Comparison of ENCODE assay signal across 1 cellular context in genomic region chr11:10455637-10456487, GRCh38.
TF ChIP-seq lines count a peak whose summit lies in the region.

No MANE protein-coding gene starts in this region.

TF ChIP-seq in K562, 482 proteins besides CTCF, POLR2A, EP300 and RAD21 (continued from another document and continues in another):
- peak; percentile 87 for TF ChIP-seq ETV5 (CRISPR knock-in tag; IDR thresholded peaks at IDR 0.05; ENCODE audit: low read depth)
- TF ChIP-seq NCOA1 (IDR thresholded peaks at IDR 0.05; ENCODE audit: low read depth) = peak; percentile 67; the same call in 1 of the 2 replicates
- TF ChIP-seq ZFP1 (CRISPR knock-in tag; IDR thresholded peaks at IDR 0.05) = no peak
- TF ChIP-seq ELF1 (tag; IDR thresholded peaks at IDR 0.05) = peak; percentile 47; the same call in 1 of the 2 replicates
- TF ChIP-seq KDM5B (IDR thresholded peaks at IDR 0.05; ENCODE audit: insufficient replicate concordance, low read depth, low read length) = peak; percentile 70
- peak; percentile 58; the same call in 1 of the 2 replicates for TF ChIP-seq STAT5A (IDR thresholded peaks at IDR 0.05; ENCODE audit: borderline replicate concordance, low read length)
- no peak for TF ChIP-seq CREBBP (IDR thresholded peaks at IDR 0.05; ENCODE audit: low read depth, low read length)
- TF ChIP-seq NBN (IDR thresholded peaks at IDR 0.05; ENCODE audit: low read depth) = 0 out of 2 replicates have a peak, but pooled peaks have one; percentile 72
- no peak for TF ChIP-seq KHSRP (IDR thresholded peaks at IDR 0.05)
- peak in 1 of 2 experiments; percentile 22 for TF ChIP-seq E2F6 (IDR thresholded peaks at IDR 0.05; ENCODE audit: borderline replicate concordance in 1 of 2, extremely low read depth in 1 of 2, insufficient read depth in 1 of 2, insufficient read length in 1 of 2, low read depth in 1 of 2, low read length in 1 of 2, poor library complexity in 1 of 2, severe bottlenecking in 1 of 2)
- peak; percentile 49; the same call in 1 of the 2 replicates for TF ChIP-seq ZFX (CRISPR knock-in tag; IDR thresholded peaks at IDR 0.05)
- peak in 1 of 2 experiments; percentile 40; a peak in 2 of 4 replicates for TF ChIP-seq HDAC1 (IDR thresholded peaks at IDR 0.05)
- TF ChIP-seq ARNT (IDR thresholded peaks at IDR 0.05) = peak in 1 of 2 experiments; percentile 86; a peak in 1 of 4 replicates
- no peak for TF ChIP-seq ZNF197 (CRISPR knock-in tag; IDR thresholded peaks at IDR 0.05; ENCODE audit: low read depth)
- TF ChIP-seq ILF3 (IDR thresholded peaks at IDR 0.05; ENCODE audit: borderline replicate concordance) = no peak
- TF ChIP-seq MYBL2 (IDR thresholded peaks at IDR 0.05; ENCODE audit: low read depth) = no peak
- TF ChIP-seq MYBL2 (CRISPR knock-in tag; IDR thresholded peaks at IDR 0.05; ENCODE audit: borderline replicate concordance) = no peak
- TF ChIP-seq PBX2 (CRISPR knock-in tag; IDR thresholded peaks at IDR 0.05; ENCODE audit: low read depth) = no peak
- TF ChIP-seq PBX2 (tag; conservative IDR thresholded peaks at IDR 0.05; ENCODE audit: low read depth) = no peak
- TF ChIP-seq ZBTB7A (IDR thresholded peaks at IDR 0.05; ENCODE audit: borderline replicate concordance, control insufficient read depth, low read depth, low read length) = peak; percentile 12; the same call in 1 of the 2 replicates
- no peak for TF ChIP-seq ZBTB9 (CRISPR knock-in tag; IDR thresholded peaks at IDR 0.05)
- TF ChIP-seq AFF1 (IDR thresholded peaks at IDR 0.05; ENCODE audit: low read depth in 1 of 2, partially characterized antibody in 2 of 2) = peak in 1 of 2 experiments; percentile 24
- TF ChIP-seq, protein P1, sequence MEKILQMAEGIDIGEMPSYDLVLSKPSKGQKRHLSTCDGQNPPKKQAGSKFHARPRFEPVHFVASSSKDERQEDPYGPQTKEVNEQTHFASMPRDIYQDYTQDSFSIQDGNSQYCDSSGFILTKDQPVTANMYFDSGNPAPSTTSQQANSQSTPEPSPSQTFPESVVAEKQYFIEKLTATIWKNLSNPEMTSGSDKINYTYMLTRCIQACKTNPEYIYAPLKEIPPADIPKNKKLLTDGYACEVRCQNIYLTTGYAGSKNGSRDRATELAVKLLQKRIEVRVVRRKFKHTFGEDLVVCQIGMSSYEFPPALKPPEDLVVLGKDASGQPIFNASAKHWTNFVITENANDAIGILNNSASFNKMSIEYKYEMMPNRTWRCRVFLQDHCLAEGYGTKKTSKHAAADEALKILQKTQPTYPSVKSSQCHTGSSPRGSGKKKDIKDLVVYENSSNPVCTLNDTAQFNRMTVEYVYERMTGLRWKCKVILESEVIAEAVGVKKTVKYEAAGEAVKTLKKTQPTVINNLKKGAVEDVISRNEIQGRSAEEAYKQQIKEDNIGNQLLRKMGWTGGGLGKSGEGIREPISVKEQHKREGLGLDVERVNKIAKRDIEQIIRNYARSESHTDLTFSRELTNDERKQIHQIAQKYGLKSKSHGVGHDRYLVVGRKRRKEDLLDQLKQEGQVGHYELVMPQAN (IDR thresholded peaks at IDR 0.05; ENCODE audit: borderline replicate concordance) = peak; percentile 22; the same call in 1 of the 2 replicates
- peak; percentile 46 to 67; a peak in 1 of 4 replicates for TF ChIP-seq ETV6 (IDR thresholded peaks at IDR 0.05; ENCODE audit: borderline replicate concordance in 1 of 2, low read depth in 2 of 2, low read length in 1 of 2)
- TF ChIP-seq ETV6 (CRISPR knock-in tag; IDR thresholded peaks at IDR 0.05; ENCODE audit: borderline replicate concordance) = no peak
- 0 out of 2 replicates have a peak, but pooled peaks have one; percentile 50 for TF ChIP-seq RHOXF2B (CRISPR knock-in tag; conservative IDR thresholded peaks at IDR 0.05)
- TF ChIP-seq HSF4 (CRISPR knock-in tag; IDR thresholded peaks at IDR 0.05; ENCODE audit: borderline replicate concordance) = no peak
- TF ChIP-seq, protein P2, sequence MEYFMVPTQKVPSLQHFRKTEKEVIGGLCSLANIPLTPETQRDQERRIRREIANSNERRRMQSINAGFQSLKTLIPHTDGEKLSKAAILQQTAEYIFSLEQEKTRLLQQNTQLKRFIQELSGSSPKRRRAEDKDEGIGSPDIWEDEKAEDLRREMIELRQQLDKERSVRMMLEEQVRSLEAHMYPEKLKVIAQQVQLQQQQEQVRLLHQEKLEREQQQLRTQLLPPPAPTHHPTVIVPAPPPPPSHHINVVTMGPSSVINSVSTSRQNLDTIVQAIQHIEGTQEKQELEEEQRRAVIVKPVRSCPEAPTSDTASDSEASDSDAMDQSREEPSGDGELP (CRISPR knock-in tag; IDR thresholded peaks at IDR 0.05; ENCODE audit: borderline replicate concordance) = peak; percentile 96
- peak; percentile 39; the same call in 1 of the 2 replicates for TF ChIP-seq ESRRA (IDR thresholded peaks at IDR 0.05; ENCODE audit: borderline replicate concordance, low read depth)
- TF ChIP-seq BHLHE40 (IDR thresholded peaks at IDR 0.05; ENCODE audit: low read length) = peak; percentile 90
- TF ChIP-seq NCOA4 (IDR thresholded peaks at IDR 0.05; ENCODE audit: partially characterized antibody) = no peak
- no peak for TF ChIP-seq JUNB (CRISPR knock-in tag; conservative IDR thresholded peaks at IDR 0.05)
- TF ChIP-seq POLR3G (IDR thresholded peaks at IDR 0.05; ENCODE audit: extremely low read depth, insufficient read length, insufficient replicate concordance) = no peak
- TF ChIP-seq, protein P3, sequence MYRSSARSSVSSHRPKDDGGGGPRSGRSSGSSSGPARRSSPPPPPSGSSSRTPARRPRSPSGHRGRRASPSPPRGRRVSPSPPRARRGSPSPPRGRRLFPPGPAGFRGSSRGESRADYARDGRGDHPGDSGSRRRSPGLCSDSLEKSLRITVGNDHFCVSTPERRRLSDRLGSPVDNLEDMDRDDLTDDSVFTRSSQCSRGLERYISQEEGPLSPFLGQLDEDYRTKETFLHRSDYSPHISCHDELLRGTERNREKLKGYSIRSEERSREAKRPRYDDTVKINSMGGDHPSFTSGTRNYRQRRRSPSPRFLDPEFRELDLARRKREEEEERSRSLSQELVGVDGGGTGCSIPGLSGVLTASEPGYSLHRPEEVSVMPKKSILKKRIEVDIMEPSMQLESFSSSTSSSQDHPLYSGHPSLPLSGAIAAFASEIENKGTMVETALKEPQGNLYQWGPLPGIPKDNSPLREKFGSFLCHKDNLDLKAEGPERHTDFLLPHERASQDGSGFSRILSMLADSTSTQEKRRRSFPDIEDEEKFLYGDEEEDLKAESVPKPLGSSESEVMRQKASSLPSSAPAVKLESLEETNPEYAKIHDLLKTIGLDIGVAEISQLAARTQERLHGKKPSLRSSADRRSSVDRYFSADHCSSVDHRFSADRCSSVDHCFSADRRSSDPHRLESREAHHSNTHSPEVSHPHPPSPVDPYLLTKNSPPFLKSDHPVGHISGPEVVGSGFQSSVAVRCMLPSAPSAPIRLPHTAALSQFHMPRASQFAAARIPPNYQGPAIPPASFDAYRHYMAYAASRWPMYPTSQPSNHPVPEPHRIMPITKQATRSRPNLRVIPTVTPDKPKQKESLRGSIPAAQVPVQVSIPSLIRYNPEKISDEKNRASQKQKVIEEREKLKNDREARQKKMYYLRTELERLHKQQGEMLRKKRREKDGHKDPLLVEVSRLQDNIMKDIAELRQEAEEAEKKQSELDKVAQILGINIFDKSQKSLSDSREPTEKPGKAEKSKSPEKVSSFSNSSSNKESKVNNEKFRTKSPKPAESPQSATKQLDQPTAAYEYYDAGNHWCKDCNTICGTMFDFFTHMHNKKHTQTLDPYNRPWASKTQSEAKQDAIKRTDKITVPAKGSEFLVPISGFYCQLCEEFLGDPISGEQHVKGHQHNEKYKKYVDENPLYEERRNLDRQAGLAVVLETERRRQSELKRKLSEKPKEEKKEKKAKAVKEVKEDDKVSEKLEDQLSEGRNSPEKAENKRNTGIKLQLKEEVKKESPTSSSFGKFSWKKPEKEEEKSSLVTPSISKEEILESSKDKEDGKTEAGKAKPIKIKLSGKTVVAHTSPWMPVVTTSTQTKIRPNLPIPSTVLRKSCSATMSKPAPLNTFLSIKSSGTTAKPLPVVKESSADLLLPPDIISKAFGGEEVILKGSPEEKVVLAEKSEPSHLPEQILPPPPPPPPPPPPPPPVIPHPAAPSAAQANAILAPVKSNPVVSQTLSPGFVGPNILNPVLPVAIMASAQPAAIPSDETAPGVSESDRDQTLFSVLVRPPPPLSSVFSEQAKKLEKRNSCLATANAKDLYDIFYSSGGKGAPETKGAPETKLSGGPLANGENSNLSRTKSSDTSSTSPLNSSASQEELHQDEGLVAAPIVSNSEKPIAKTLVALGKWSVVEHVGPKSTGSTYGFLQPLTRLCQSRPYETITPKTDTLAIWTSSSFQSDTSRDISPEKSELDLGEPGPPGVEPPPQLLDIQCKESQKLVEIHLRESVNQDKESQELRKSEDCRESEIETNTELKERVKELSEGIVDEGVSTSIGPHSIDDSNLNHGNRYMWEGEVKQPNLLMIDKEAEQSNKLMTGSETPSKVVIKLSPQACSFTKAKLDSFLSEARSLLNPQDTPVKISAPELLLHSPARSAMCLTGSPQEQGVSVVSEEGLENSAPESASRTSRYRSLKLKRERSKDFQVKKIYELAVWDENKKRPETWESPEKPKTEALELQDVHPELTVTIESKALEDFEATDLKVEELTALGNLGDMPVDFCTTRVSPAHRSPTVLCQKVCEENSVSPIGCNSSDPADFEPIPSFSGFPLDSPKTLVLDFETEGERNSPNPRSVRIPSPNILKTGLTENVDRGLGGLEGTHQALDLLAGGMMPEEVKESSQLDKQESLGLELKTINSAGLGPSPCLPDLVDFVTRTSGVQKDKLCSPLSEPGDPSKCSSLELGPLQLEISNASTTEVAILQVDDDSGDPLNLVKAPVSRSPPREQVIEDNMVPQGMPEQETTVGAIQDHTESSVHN (IDR thresholded peaks at IDR 0.05; ENCODE audit: borderline replicate concordance in 1 of 2, low read depth in 1 of 2) = peak in 1 of 2 experiments; percentile 23; a peak in 1 of 4 replicates
